8 cellular contexts compared by ENCODE assay signal in genomic region chr10:70296406-70296899, GRCh38. TPM values are rescaled to one million over a fixed set of nuclear protein-coding genes. Genes with fewer than 3 reads are reported as not detected.
A peak's percentile ranks its signal among the peaks of the same experiment; 100 is the strongest.
DNase-seq lines count a peak whose midpoint lies in the region; ATAC-seq and TF ChIP-seq lines count a peak whose summit lies in the region.

No MANE protein-coding gene starts in this region.

- BruUV-seq in Panc1 (replicated peaks; lab: Mats Ljungman, UMichigan) = no TSS peak

- no peaks in the 10 kb centered on the region for H3K36me3 ChIP-seq in Panc1 (ENCODE audit: control insufficient read depth, insufficient read depth, low read length)

- H3K27ac ChIP-seq in Panc1 (ENCODE audit: low read length) = 0 out of 2 replicates have a peak overlapping the region, but pooled peaks have one; percentile 15

- TF ChIP-seq CTCF in Panc1 (IDR thresholded peaks at IDR 0.05) = no peak
- TF ChIP-seq CTCF in fibroblast of mammary gland (conservative IDR thresholded peaks at IDR 0.05; ENCODE audit: control insufficient read depth, insufficient read depth, low read depth, low read length) = no peak

- CTCF ChIA-PET in Panc1 (lab: Charles Lee) = interaction anchor here (0.5 kb wide), 1 partner anchor 142 kb away, joined by 3 read pairs; no protein-coding TSS in a partner anchor

- in situ Hi-C loops in Panc1 (cut with HindIII; ENCODE audit: low pct_unique_long_range_greater_than_20kb, low sequenced_read_pairs) = no loop called here

- H3K4me1 ChIP-seq in Panc1 (ENCODE audit: control insufficient read depth, insufficient read depth, low read length) = 0 out of 2 replicates have a peak, but pooled peaks cover 9% of the 10 kb centered on the region

- POLR2A ChIA-PET in Panc1 (lab: Charles Lee) = no interaction called here

- DNase-seq in Daoy (ENCODE audit: low read depth) = peak; percentile 90
- peak; percentile 50 for DNase-seq in Panc1 (ENCODE audit: low read depth, low spot score)
- DNase-seq in fibroblast of mammary gland (ENCODE audit: low read depth) = peak; percentile 96
- DNase-seq in posterior vena cava (ENCODE audit: low spot score) = peak; percentile 95

- intact Hi-C loops in Panc1 (cut with micrococcal nuclease; ENCODE audit: unreplicated experiment) (no loop called here), posterior vena cava (cut with DNase I) (no loop called here)

- H3K4me3 ChIP-seq in Panc1 (ENCODE audit: low read depth in 2 of 2, low read length in 2 of 2) (no peak overlapping the region), fibroblast of mammary gland (ENCODE audit: control insufficient read depth, low read depth, low read length) (no peak overlapping the region)

- no peaks in the 10 kb centered on the region for H3K9me3 ChIP-seq in Panc1 (ENCODE audit: control insufficient read depth, insufficient read depth, low read depth, low read length)

- ATAC-seq in Panc1 = peak; percentile 93
- ATAC-seq in HG02938 (IDR thresholded peaks at IDR 0.05; ENCODE audit: unreplicated experiment) = no peak
- ATAC-seq in HG03196 (IDR thresholded peaks at IDR 0.05; ENCODE audit: unreplicated experiment) = no peak
- ATAC-seq in GM21528 (IDR thresholded peaks at IDR 0.05; ENCODE audit: low FRiP score, unreplicated experiment) = no peak
- ATAC-seq in GM19397 (IDR thresholded peaks at IDR 0.05; ENCODE audit: unreplicated experiment) = no peak

- H3K27me3 ChIP-seq in Panc1 (ENCODE audit: control insufficient read depth, insufficient read depth, low read length) = no peaks in the 10 kb centered on the region

RNA-seq across cellular contexts. Expression of gene NPFFR1, which starts 12.6 kb away (rescaled TPM):
- under 0.01 TPM in 1 of 2 replicates, not detected in the other for total RNA-seq in Daoy (2014; rRNA removed; shearing (Covaris generic))
- total RNA-seq in Panc1 (2021; ENCODE audit: unreplicated experiment) (0.05 TPM), posterior vena cava (not detected)
- 0.04 TPM for polyA plus RNA-seq in Panc1 (2012; ENCODE audit: insufficient read length)
